1 cellular context compared by ENCODE assay signal in the genomic region with DNA sequence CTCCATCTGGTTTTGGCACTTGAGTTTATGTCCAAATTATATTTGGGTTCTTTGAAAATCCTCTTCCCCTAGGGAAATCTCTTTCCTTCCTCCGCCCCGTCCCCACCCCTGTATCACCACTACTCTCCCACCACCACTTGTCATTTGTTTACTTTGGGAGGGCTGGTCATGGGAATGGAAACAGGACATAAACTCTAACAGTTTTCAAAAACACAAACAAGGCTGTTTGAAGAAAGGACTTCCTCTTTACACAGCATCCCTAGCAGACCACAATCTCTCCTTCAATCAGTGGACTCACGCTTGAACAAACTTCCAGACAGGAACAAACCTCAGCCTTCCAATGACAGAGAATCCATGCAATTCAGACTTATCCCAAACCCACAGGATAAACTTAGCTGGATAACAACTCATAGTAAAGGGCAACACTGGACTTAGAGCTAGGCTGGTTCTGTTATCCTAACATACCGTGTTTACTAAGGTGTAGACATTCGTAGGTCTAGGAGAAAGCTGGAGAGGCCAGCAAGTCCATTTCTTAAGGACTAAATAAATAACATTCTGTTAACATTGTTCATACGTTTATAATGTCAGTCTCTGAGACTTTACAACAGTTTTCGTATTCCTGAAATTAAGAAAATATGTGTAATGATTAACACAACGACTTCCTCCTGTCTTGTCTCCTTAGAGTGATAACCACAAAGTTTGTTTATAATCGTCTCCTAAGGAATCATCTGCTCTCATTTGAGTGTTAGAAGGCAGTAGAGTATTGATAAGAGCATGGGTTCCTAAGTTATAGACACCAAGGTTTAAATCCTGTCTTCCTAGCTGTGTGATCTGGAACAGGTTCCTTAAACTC.
A peak's percentile ranks its signal among the peaks of the same experiment; 100 is the strongest.
TF ChIP-seq lines count a peak whose summit lies in the region.

No MANE protein-coding gene starts in this region.

TF ChIP-seq in HepG2, 621 proteins besides CTCF, POLR2A, EP300 and RAD21 (continued from another document and continues in another):
- TF ChIP-seq, protein P1, sequence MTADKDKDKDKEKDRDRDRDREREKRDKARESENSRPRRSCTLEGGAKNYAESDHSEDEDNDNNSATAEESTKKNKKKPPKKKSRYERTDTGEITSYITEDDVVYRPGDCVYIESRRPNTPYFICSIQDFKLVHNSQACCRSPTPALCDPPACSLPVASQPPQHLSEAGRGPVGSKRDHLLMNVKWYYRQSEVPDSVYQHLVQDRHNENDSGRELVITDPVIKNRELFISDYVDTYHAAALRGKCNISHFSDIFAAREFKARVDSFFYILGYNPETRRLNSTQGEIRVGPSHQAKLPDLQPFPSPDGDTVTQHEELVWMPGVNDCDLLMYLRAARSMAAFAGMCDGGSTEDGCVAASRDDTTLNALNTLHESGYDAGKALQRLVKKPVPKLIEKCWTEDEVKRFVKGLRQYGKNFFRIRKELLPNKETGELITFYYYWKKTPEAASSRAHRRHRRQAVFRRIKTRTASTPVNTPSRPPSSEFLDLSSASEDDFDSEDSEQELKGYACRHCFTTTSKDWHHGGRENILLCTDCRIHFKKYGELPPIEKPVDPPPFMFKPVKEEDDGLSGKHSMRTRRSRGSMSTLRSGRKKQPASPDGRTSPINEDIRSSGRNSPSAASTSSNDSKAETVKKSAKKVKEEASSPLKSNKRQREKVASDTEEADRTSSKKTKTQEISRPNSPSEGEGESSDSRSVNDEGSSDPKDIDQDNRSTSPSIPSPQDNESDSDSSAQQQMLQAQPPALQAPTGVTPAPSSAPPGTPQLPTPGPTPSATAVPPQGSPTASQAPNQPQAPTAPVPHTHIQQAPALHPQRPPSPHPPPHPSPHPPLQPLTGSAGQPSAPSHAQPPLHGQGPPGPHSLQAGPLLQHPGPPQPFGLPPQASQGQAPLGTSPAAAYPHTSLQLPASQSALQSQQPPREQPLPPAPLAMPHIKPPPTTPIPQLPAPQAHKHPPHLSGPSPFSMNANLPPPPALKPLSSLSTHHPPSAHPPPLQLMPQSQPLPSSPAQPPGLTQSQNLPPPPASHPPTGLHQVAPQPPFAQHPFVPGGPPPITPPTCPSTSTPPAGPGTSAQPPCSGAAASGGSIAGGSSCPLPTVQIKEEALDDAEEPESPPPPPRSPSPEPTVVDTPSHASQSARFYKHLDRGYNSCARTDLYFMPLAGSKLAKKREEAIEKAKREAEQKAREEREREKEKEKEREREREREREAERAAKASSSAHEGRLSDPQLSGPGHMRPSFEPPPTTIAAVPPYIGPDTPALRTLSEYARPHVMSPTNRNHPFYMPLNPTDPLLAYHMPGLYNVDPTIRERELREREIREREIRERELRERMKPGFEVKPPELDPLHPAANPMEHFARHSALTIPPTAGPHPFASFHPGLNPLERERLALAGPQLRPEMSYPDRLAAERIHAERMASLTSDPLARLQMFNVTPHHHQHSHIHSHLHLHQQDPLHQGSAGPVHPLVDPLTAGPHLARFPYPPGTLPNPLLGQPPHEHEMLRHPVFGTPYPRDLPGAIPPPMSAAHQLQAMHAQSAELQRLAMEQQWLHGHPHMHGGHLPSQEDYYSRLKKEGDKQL (CRISPR knock-in tag; IDR thresholded peaks at IDR 0.05; ENCODE audit: low read depth) = peak; percentile 90
- TF ChIP-seq HOXA5 (CRISPR knock-in tag; IDR thresholded peaks at IDR 0.05) (peak; percentile 46; the same call in 1 of the 2 replicates), MAFK (conservative IDR thresholded peaks at IDR 0.05 in 1 of 2, IDR thresholded peaks at IDR 0.05 in 1 of 2; ENCODE audit: low read length in 2 of 2) (0 out of 4 replicates have a peak, but pooled peaks of 1 of the 2 experiments have one; percentile 4), DPF2 (CRISPR knock-in tag; IDR thresholded peaks at IDR 0.05; ENCODE audit: borderline replicate concordance, low read depth) (peak; percentile 98), TCF7L2 (IDR thresholded peaks at IDR 0.05; ENCODE audit: low read depth, low read length) (no peak), SOX13 (IDR thresholded peaks at IDR 0.05) (peak; percentile 84), SOX13 (CRISPR knock-in tag; conservative IDR thresholded peaks at IDR 0.05 in 1 of 2, IDR thresholded peaks at IDR 0.05 in 1 of 2) (peak in 1 of 2 experiments; percentile 90; a peak in 2 of 4 replicates), HHEX (CRISPR knock-in tag; IDR thresholded peaks at IDR 0.05) (peak; percentile 67), NRL (CRISPR knock-in tag; IDR thresholded peaks at IDR 0.05; ENCODE audit: borderline replicate concordance) (no peak), TCF7 (IDR thresholded peaks at IDR 0.05; ENCODE audit: low read depth) (peak; percentile 94), ZNF652 (CRISPR knock-in tag; IDR thresholded peaks at IDR 0.05; ENCODE audit: borderline replicate concordance, low read depth) (peak; percentile 53; the same call in 1 of the 2 replicates), HOXA7 (CRISPR knock-in tag; IDR thresholded peaks at IDR 0.05) (no peak), PHF21A (CRISPR knock-in tag; IDR thresholded peaks at IDR 0.05) (peak; percentile 97), ZMYM4 (CRISPR knock-in tag; IDR thresholded peaks at IDR 0.05) (peak; percentile 92), ARNTL (CRISPR knock-in tag; IDR thresholded peaks at IDR 0.05) (peak; percentile 39), NAIF1 (CRISPR knock-in tag; IDR thresholded peaks at IDR 0.05; ENCODE audit: borderline replicate concordance) (peak; percentile 83; the same call in 1 of the 2 replicates), ZNF335 (CRISPR knock-in tag; IDR thresholded peaks at IDR 0.05) (peak; percentile 58; the same call in 1 of the 2 replicates), GABPB1 (CRISPR knock-in tag; IDR thresholded peaks at IDR 0.05) (peak; percentile 48; the same call in 1 of the 2 replicates), KDM3A (CRISPR knock-in tag; IDR thresholded peaks at IDR 0.05; ENCODE audit: low read depth) (peak; percentile 68; the same call in 1 of the 2 replicates), MXI1 (IDR thresholded peaks at IDR 0.05; ENCODE audit: borderline replicate concordance, low read depth, low read length) (peak; percentile 48; the same call in 1 of the 3 replicates), ZNF20 (CRISPR knock-in tag; IDR thresholded peaks at IDR 0.05) (no peak), EHMT2 (IDR thresholded peaks at IDR 0.05; ENCODE audit: borderline replicate concordance, low read depth, low read length) (0 out of 2 replicates have a peak, but pooled peaks have one; percentile 42), MEF2D (CRISPR knock-in tag; IDR thresholded peaks at IDR 0.05) (peak; percentile 96), ZNF547 (CRISPR knock-in tag; IDR thresholded peaks at IDR 0.05) (peak; percentile 33; the same call in 1 of the 2 replicates), ZNF354B (CRISPR knock-in tag; IDR thresholded peaks at IDR 0.05) (no peak), PPARG (CRISPR knock-in tag; conservative IDR thresholded peaks at IDR 0.05) (peak; percentile 91), CEBPG (CRISPR knock-in tag; IDR thresholded peaks at IDR 0.05) (peak; percentile 63), PHF5A (CRISPR knock-in tag; IDR thresholded peaks at IDR 0.05; ENCODE audit: low read depth, unreplicated experiment) (peak; percentile 72), ZNF670 (CRISPR knock-in tag; IDR thresholded peaks at IDR 0.05; ENCODE audit: borderline replicate concordance) (peak; percentile 91; the same call in 1 of the 2 replicates)
- TF ChIP-seq, protein P2, sequence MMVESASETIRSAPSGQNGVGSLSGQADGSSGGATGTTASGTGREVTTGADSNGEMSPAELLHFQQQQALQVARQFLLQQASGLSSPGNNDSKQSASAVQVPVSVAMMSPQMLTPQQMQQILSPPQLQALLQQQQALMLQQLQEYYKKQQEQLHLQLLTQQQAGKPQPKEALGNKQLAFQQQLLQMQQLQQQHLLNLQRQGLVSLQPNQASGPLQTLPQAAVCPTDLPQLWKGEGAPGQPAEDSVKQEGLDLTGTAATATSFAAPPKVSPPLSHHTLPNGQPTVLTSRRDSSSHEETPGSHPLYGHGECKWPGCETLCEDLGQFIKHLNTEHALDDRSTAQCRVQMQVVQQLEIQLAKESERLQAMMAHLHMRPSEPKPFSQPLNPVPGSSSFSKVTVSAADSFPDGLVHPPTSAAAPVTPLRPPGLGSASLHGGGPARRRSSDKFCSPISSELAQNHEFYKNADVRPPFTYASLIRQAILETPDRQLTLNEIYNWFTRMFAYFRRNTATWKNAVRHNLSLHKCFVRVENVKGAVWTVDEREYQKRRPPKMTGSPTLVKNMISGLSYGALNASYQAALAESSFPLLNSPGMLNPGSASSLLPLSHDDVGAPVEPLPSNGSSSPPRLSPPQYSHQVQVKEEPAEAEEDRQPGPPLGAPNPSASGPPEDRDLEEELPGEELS (CRISPR knock-in tag; IDR thresholded peaks at IDR 0.05) = peak; percentile 100
- TF ChIP-seq, protein P3, sequence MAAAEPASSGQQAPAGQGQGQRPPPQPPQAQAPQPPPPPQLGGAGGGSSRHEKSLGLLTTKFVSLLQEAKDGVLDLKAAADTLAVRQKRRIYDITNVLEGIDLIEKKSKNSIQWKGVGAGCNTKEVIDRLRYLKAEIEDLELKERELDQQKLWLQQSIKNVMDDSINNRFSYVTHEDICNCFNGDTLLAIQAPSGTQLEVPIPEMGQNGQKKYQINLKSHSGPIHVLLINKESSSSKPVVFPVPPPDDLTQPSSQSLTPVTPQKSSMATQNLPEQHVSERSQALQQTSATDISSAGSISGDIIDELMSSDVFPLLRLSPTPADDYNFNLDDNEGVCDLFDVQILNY (CRISPR knock-in tag; conservative IDR thresholded peaks at IDR 0.05) = no peak
- TF ChIP-seq, protein P4, sequence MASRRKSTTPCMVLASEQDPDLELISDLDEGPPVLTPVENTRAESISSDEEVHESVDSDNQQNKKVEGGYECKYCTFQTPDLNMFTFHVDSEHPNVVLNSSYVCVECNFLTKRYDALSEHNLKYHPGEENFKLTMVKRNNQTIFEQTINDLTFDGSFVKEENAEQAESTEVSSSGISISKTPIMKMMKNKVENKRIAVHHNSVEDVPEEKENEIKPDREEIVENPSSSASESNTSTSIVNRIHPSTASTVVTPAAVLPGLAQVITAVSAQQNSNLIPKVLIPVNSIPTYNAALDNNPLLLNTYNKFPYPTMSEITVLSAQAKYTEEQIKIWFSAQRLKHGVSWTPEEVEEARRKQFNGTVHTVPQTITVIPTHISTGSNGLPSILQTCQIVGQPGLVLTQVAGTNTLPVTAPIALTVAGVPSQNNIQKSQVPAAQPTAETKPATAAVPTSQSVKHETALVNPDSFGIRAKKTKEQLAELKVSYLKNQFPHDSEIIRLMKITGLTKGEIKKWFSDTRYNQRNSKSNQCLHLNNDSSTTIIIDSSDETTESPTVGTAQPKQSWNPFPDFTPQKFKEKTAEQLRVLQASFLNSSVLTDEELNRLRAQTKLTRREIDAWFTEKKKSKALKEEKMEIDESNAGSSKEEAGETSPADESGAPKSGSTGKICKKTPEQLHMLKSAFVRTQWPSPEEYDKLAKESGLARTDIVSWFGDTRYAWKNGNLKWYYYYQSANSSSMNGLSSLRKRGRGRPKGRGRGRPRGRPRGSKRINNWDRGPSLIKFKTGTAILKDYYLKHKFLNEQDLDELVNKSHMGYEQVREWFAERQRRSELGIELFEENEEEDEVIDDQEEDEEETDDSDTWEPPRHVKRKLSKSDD (CRISPR knock-in tag; IDR thresholded peaks at IDR 0.05; ENCODE audit: low read depth) = no peak
- TF ChIP-seq, protein P5, sequence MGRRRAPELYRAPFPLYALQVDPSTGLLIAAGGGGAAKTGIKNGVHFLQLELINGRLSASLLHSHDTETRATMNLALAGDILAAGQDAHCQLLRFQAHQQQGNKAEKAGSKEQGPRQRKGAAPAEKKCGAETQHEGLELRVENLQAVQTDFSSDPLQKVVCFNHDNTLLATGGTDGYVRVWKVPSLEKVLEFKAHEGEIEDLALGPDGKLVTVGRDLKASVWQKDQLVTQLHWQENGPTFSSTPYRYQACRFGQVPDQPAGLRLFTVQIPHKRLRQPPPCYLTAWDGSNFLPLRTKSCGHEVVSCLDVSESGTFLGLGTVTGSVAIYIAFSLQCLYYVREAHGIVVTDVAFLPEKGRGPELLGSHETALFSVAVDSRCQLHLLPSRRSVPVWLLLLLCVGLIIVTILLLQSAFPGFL (CRISPR knock-in tag; IDR thresholded peaks at IDR 0.05) = no peak
- TF ChIP-seq, protein P6, sequence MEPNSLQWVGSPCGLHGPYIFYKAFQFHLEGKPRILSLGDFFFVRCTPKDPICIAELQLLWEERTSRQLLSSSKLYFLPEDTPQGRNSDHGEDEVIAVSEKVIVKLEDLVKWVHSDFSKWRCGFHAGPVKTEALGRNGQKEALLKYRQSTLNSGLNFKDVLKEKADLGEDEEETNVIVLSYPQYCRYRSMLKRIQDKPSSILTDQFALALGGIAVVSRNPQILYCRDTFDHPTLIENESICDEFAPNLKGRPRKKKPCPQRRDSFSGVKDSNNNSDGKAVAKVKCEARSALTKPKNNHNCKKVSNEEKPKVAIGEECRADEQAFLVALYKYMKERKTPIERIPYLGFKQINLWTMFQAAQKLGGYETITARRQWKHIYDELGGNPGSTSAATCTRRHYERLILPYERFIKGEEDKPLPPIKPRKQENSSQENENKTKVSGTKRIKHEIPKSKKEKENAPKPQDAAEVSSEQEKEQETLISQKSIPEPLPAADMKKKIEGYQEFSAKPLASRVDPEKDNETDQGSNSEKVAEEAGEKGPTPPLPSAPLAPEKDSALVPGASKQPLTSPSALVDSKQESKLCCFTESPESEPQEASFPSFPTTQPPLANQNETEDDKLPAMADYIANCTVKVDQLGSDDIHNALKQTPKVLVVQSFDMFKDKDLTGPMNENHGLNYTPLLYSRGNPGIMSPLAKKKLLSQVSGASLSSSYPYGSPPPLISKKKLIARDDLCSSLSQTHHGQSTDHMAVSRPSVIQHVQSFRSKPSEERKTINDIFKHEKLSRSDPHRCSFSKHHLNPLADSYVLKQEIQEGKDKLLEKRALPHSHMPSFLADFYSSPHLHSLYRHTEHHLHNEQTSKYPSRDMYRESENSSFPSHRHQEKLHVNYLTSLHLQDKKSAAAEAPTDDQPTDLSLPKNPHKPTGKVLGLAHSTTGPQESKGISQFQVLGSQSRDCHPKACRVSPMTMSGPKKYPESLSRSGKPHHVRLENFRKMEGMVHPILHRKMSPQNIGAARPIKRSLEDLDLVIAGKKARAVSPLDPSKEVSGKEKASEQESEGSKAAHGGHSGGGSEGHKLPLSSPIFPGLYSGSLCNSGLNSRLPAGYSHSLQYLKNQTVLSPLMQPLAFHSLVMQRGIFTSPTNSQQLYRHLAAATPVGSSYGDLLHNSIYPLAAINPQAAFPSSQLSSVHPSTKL (CRISPR knock-in tag; IDR thresholded peaks at IDR 0.05) = peak; percentile 96
